8 cellular contexts compared by ENCODE assay signal in the genomic region with DNA sequence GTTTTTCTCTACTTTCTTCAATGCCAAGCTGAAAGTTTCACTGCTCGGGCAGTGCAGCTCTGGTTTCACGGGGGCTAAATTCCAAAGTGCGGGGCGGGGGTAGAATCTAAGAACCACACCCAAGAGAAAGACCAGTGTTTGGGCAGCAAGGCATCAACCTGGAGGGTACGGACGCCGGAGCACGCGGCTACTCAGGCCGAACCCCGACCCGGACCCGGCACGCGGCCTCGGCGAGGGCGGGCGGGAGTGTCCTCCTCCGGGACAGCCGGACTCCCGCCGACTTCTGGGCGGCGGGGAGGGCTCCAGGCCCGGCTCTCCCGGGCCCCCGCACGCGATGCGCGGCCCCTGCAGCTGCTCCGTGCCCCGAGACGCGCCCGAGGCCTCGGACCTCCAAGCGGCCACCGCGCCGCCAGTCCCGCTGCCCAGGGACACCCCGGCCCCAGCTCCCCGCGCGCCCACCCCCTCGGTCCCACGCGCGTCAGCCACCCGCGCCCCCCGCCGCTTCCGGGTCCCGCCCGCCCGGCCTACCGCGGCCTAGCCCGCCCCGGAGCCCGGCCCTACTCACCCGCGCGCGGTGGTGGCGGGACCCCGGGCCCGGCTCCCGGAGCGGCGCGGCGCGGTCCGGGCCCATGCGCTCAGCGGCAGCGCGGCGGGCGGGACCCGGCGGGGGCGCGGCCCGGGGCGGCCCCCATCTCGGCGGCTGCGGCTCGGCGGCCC. TPM values are rescaled to one million over a fixed set of nuclear protein-coding genes. Genes with fewer than 3 reads are reported as not detected.
DNase-seq lines count a peak whose midpoint lies in the region; ATAC-seq, FAIRE-seq and TF ChIP-seq lines count a peak whose summit lies in the region.

No MANE protein-coding gene starts in this region.

- H3K9ac ChIP-seq in endothelial cell of umbilical vein (replicated peaks; ENCODE audit: extremely low read depth, insufficient read depth, low read length) = peak overlapping the region; percentile 66

- peak overlapping the region; percentile 83 to 89 for H3K4me3 Mint-ChIP-seq in activated T-cell treated with anti-CD3 and anti-CD28 coated beads, Interleukin-2, amount 50 U/mL, for 72 hours
- peak overlapping the region; percentile 84 for H3K4me3 Mint-ChIP-seq in natural killer cell treated with Interleukin-12 subunit alpha and Interleukin-12 subunit beta and Interleukin-15 and Interleukin-18, amount 100 ng/mL, for 72 hours

- peaks cover 6% of the 10 kb centered on the region for H3K4me1 ChIP-seq in endothelial cell of umbilical vein (ENCODE audit: control insufficient read depth, extremely low read depth, insufficient read depth, low read length)

- ATAC-seq in activated T-cell treated with anti-CD3 and anti-CD28 coated beads, Interleukin-2, amount 50 U/mL, for 72 hours (replicated peaks in 1 of 2) = peak; percentile 41
- peak; percentile 29 for ATAC-seq in HG02885 (IDR thresholded peaks at IDR 0.05; ENCODE audit: poor library complexity, unreplicated experiment)
- peak; percentile 37 to 51 for ATAC-seq in natural killer cell treated with Interleukin-12 subunit alpha and Interleukin-12 subunit beta and Interleukin-15 and Interleukin-18, amount 100 ng/mL, for 72 hours

- H3K27ac ChIP-seq in endothelial cell of umbilical vein (ENCODE audit: insufficient read depth, low read depth, low read length) = no peak overlapping the region

- CTCF ChIA-PET in endothelial cell of umbilical vein (lab: Charles Lee) = interaction anchor here (0.6 to 3.8 kb wide), 13 partner anchors 10 to 124 kb away, joined by 3 to 26 read pairs (median 4); a partner anchor contains a TSS

- no TSS peak for BruUV-seq in endothelial cell of umbilical vein (replicated peaks; lab: Mats Ljungman, UMichigan)

- H3K36me3 Mint-ChIP-seq in activated T-cell treated with anti-CD3 and anti-CD28 coated beads, Interleukin-2, amount 50 U/mL, for 72 hours (ENCODE audit: insufficient read depth in 2 of 2) = peaks cover 0 to 3% of the 10 kb centered on the region in 2 donors
- no peaks in the 10 kb centered on the region for H3K36me3 Mint-ChIP-seq in natural killer cell treated with Interleukin-12 subunit alpha and Interleukin-12 subunit beta and Interleukin-15 and Interleukin-18, amount 100 ng/mL, for 72 hours

- peak overlapping the region; percentile 91 for H3K27ac Mint-ChIP-seq in activated T-cell treated with anti-CD3 and anti-CD28 coated beads, Interleukin-2, amount 50 U/mL, for 72 hours
- H3K27ac Mint-ChIP-seq in natural killer cell treated with Interleukin-12 subunit alpha and Interleukin-12 subunit beta and Interleukin-15 and Interleukin-18, amount 100 ng/mL, for 72 hours = peak overlapping the region; percentile 55 to 79

- H3K4me2 ChIP-seq in endothelial cell of umbilical vein (ENCODE audit: insufficient read depth, low read length) = peak overlapping the region; percentile 58

- in situ Hi-C loops in GM13976 (cut with MboI; ENCODE audit: low sequenced_read_pairs, unreplicated experiment) = no loop called here

- H3K9me1 ChIP-seq in endothelial cell of umbilical vein (replicated peaks; ENCODE audit: control insufficient read depth, extremely low read depth, insufficient read depth, low read length) = no peaks in the 10 kb centered on the region

- FAIRE-seq in endothelial cell of umbilical vein (lab: Jason Lieb, UNC) = no peak

- TF ChIP-seq CTCF in endothelial cell of umbilical vein (IDR thresholded peaks at IDR 0.05; ENCODE audit: extremely low read depth in 1 of 2, insufficient read depth in 1 of 2, low read depth in 1 of 2, low read length in 2 of 2) = no peak
- TF ChIP-seq CTCF in GM13976 (IDR thresholded peaks at IDR 0.05; ENCODE audit: borderline replicate concordance, control extremely low read depth, extremely low read depth, insufficient read depth, missing control alignments) = no peak

- no peaks in the 10 kb centered on the region for H3K27me3 ChIP-seq in endothelial cell of umbilical vein (ENCODE audit: control insufficient read depth in 2 of 2, insufficient read depth in 2 of 2, low read length in 2 of 2)

- H3K36me3 ChIP-seq in endothelial cell of umbilical vein (ENCODE audit: control insufficient read depth in 2 of 2, extremely low read depth in 1 of 2, insufficient read depth in 2 of 2, low read length in 2 of 2) = peaks cover 0 to 4% of the 10 kb centered on the region in 2 experiments

- H3K4me1 Mint-ChIP-seq in activated T-cell treated with anti-CD3 and anti-CD28 coated beads, Interleukin-2, amount 50 U/mL, for 72 hours (ENCODE audit: low read depth) = peaks cover 58% of the 10 kb centered on the region
- H3K4me1 Mint-ChIP-seq in natural killer cell treated with Interleukin-12 subunit alpha and Interleukin-12 subunit beta and Interleukin-15 and Interleukin-18, amount 100 ng/mL, for 72 hours (ENCODE audit: low read depth in 2 of 2) = peaks cover 42 to 52% of the 10 kb centered on the region in 2 donors

- no peaks in the 10 kb centered on the region for H3K27me3 Mint-ChIP-seq in activated T-cell treated with anti-CD3 and anti-CD28 coated beads, Interleukin-2, amount 50 U/mL, for 72 hours (ENCODE audit: low read depth)
- no peaks in the 10 kb centered on the region for H3K27me3 Mint-ChIP-seq in natural killer cell treated with Interleukin-12 subunit alpha and Interleukin-12 subunit beta and Interleukin-15 and Interleukin-18, amount 100 ng/mL, for 72 hours

- peak; percentile 36 to 56 for DNase-seq in activated T-cell treated with anti-CD3 and anti-CD28 coated beads, Interleukin-2, amount 50 U/mL, for 72 hours
- DNase-seq in activated T-cell treated with anti-CD3 and anti-CD28 coated beads, Interleukin-2, amount 50 U/mL, for 1 hour = no peak
- DNase-seq in SW480 (ENCODE audit: low spot score) (peak; percentile 23), endothelial cell of umbilical vein (ENCODE audit: low read depth, low spot score) (no peak), GM13976 (ENCODE audit: low spot score) (no peak), superior temporal gyrus (ENCODE audit: extremely low spot score) (no peak)
- DNase-seq in natural killer cell treated with Interleukin-12 subunit alpha and Interleukin-12 subunit beta and Interleukin-15 and Interleukin-18, amount 100 ng/mL, for 72 hours (ENCODE audit: low spot score) = no peak

- H2AFZ ChIP-seq in endothelial cell of umbilical vein (ENCODE audit: low read depth, low read length) = peak overlapping the region; percentile 0

- H3K9me3 Mint-ChIP-seq in activated T-cell treated with anti-CD3 and anti-CD28 coated beads, Interleukin-2, amount 50 U/mL, for 72 hours = no peaks in the 10 kb centered on the region
- H3K9me3 Mint-ChIP-seq in natural killer cell treated with Interleukin-12 subunit alpha and Interleukin-12 subunit beta and Interleukin-15 and Interleukin-18, amount 100 ng/mL, for 72 hours = no peaks in the 10 kb centered on the region

- no peaks in the 10 kb centered on the region for H3K9me3 ChIP-seq in endothelial cell of umbilical vein (replicated peaks; ENCODE audit: control insufficient read depth, insufficient read depth, low read length)

- peaks cover 2% of the 10 kb centered on the region for H4K20me1 ChIP-seq in endothelial cell of umbilical vein (replicated peaks; ENCODE audit: control insufficient read depth, extremely low read depth, insufficient read depth, low read length)

- intact Hi-C loops in endothelial cell of umbilical vein (cut with micrococcal nuclease) = loop anchor here (1.0 to 5.0 kb wide), 2 partner anchors 123 to 170 kb away; a partner anchor contains a TSS

- dilution Hi-C loops in endothelial cell of umbilical vein (cut with MboI; ENCODE audit: extremely low pct_ligation_motif_present, low sequenced_read_pairs) = no loop called here

- no peak for TF ChIP-seq POLR2A in endothelial cell of umbilical vein (IDR thresholded peaks at IDR 0.05; ENCODE audit: low read depth, low read length)

- H3K4me3 ChIP-seq in endothelial cell of umbilical vein (replicated peaks in 1 of 3; ENCODE audit: insufficient read depth in 1 of 3, low read depth in 1 of 3, low read length in 3 of 3) = peak overlapping the region; percentile 33 to 62 (median 55)

- H3K79me2 ChIP-seq in endothelial cell of umbilical vein (ENCODE audit: control insufficient read depth, insufficient read depth, low read length) = peaks cover 41% of the 10 kb centered on the region

- POLR2A ChIA-PET in endothelial cell of umbilical vein (lab: Charles Lee) = interaction anchor here (0.5 kb wide), 1 partner anchor 31 kb away, joined by 4 read pairs; no protein-coding TSS in a partner anchor

RNA-seq across cellular contexts. Expression of a gene that starts 0.6 kb away (rescaled TPM):
- 10 to 100 TPM; 28.8 to 29.4 TPM for total RNA-seq in activated T-cell treated with anti-CD3 and anti-CD28 coated beads, Interleukin-2, amount 50 U/mL, for 72 hours
- total RNA-seq in endothelial cell of umbilical vein = 21.1 and 21.9 TPM in 2 replicates
- 8.0 and 8.3 TPM in 2 replicates for polyA plus RNA-seq in endothelial cell of umbilical vein
- 9.3 and 11.9 TPM in 2 replicates for polyA plus RNA-seq in endothelial cell of umbilical vein (2011; cell fraction: cytosol; rRNA removed)
- polyA plus RNA-seq in endothelial cell of umbilical vein (2011; cell fraction: nucleus; rRNA removed) = 16.8 and 17.6 TPM in 2 replicates
- 11.3 and 17.0 TPM in 2 replicates for polyA plus RNA-seq in endothelial cell of umbilical vein (2012)
- 7.0 and 8.0 TPM in 2 replicates for polyA minus RNA-seq in endothelial cell of umbilical vein
- 21.3 TPM for polyA minus RNA-seq in endothelial cell of umbilical vein (2011; cell fraction: cytosol; rRNA and poly(A)+ RNA removed)
- polyA minus RNA-seq in endothelial cell of umbilical vein (2011; cell fraction: nucleus; rRNA and poly(A)+ RNA removed) = 7.1 and 8.7 TPM in 2 replicates
- 10 to 100 TPM; 20.1 to 29.1 TPM for total RNA-seq in natural killer cell treated with Interleukin-12 subunit alpha and Interleukin-12 subunit beta and Interleukin-15 and Interleukin-18, amount 100 ng/mL, for 72 hours

RNA-seq across cellular contexts. Expression of a gene that starts 18.4 kb away (rescaled TPM):
- total RNA-seq in activated T-cell treated with anti-CD3 and anti-CD28 coated beads, Interleukin-2, amount 50 U/mL, for 72 hours = 10 to 100 TPM; 54.5 to 73.2 TPM
- total RNA-seq in endothelial cell of umbilical vein = 86.3 and 104 TPM in 2 replicates
- 180 and 198 TPM in 2 replicates for polyA plus RNA-seq in endothelial cell of umbilical vein
- 158 and 211 TPM in 2 replicates for polyA plus RNA-seq in endothelial cell of umbilical vein (2011; cell fraction: cytosol; rRNA removed)
- polyA plus RNA-seq in endothelial cell of umbilical vein (2011; cell fraction: nucleus; rRNA removed) = 82.8 and 92.3 TPM in 2 replicates
- polyA plus RNA-seq in endothelial cell of umbilical vein (2012) = 88.7 and 102 TPM in 2 replicates
- polyA minus RNA-seq in endothelial cell of umbilical vein = 57.6 and 61.2 TPM in 2 replicates
- polyA minus RNA-seq in endothelial cell of umbilical vein (2011; cell fraction: cytosol; rRNA and poly(A)+ RNA removed) = 48.4 TPM
- polyA minus RNA-seq in endothelial cell of umbilical vein (2011; cell fraction: nucleus; rRNA and poly(A)+ RNA removed) = 10.6 and 16.3 TPM in 2 replicates
- 10 to 100 TPM; 80.6 to 98.6 TPM for total RNA-seq in natural killer cell treated with Interleukin-12 subunit alpha and Interleukin-12 subunit beta and Interleukin-15 and Interleukin-18, amount 100 ng/mL, for 72 hours

RNA-seq across cellular contexts. Expression of a gene that starts 29.8 kb away (rescaled TPM):
- 10 to 100 TPM; 29.7 to 39.7 TPM for total RNA-seq in activated T-cell treated with anti-CD3 and anti-CD28 coated beads, Interleukin-2, amount 50 U/mL, for 72 hours
- total RNA-seq in endothelial cell of umbilical vein = 88.1 and 89.8 TPM in 2 replicates
- 365 and 484 TPM in 2 replicates for polyA plus RNA-seq in endothelial cell of umbilical vein
- polyA plus RNA-seq in endothelial cell of umbilical vein (2011; cell fraction: cytosol; rRNA removed) = 169 and 201 TPM in 2 replicates
- polyA plus RNA-seq in endothelial cell of umbilical vein (2011; cell fraction: nucleus; rRNA removed) = 127 and 155 TPM in 2 replicates
- 90.7 and 148 TPM in 2 replicates for polyA plus RNA-seq in endothelial cell of umbilical vein (2012)
- polyA minus RNA-seq in endothelial cell of umbilical vein = 166 and 233 TPM in 2 replicates
- 27.0 TPM for polyA minus RNA-seq in endothelial cell of umbilical vein (2011; cell fraction: cytosol; rRNA and poly(A)+ RNA removed)
- polyA minus RNA-seq in endothelial cell of umbilical vein (2011; cell fraction: nucleus; rRNA and poly(A)+ RNA removed) = 51.9 and 54.7 TPM in 2 replicates
- 10 to 100 TPM; 39.4 to 46.8 TPM for total RNA-seq in natural killer cell treated with Interleukin-12 subunit alpha and Interleukin-12 subunit beta and Interleukin-15 and Interleukin-18, amount 100 ng/mL, for 72 hours

RNA-seq across cellular contexts. Expression of a gene that starts 45.0 kb away (rescaled TPM):
- total RNA-seq in activated T-cell treated with anti-CD3 and anti-CD28 coated beads, Interleukin-2, amount 50 U/mL, for 72 hours = 10 to 100 TPM; 24.6 to 27.6 TPM
- 166 and 170 TPM in 2 replicates for total RNA-seq in endothelial cell of umbilical vein
- polyA plus RNA-seq in endothelial cell of umbilical vein = 264 and 412 TPM in 2 replicates
- polyA plus RNA-seq in endothelial cell of umbilical vein (2011; cell fraction: cytosol; rRNA removed) = 190 and 214 TPM in 2 replicates
- polyA plus RNA-seq in endothelial cell of umbilical vein (2011; cell fraction: nucleus; rRNA removed) = 111 and 145 TPM in 2 replicates
- polyA plus RNA-seq in endothelial cell of umbilical vein (2012) = 180 and 258 TPM in 2 replicates
- polyA minus RNA-seq in endothelial cell of umbilical vein = 70.2 and 79.0 TPM in 2 replicates
- 15.6 TPM for polyA minus RNA-seq in endothelial cell of umbilical vein (2011; cell fraction: cytosol; rRNA and poly(A)+ RNA removed)
- 21.5 and 33.0 TPM in 2 replicates for polyA minus RNA-seq in endothelial cell of umbilical vein (2011; cell fraction: nucleus; rRNA and poly(A)+ RNA removed)
- total RNA-seq in natural killer cell treated with Interleukin-12 subunit alpha and Interleukin-12 subunit beta and Interleukin-15 and Interleukin-18, amount 100 ng/mL, for 72 hours = 1 to 10 TPM; 2.7 to 9.1 TPM

RNA-seq across cellular contexts. Expression of a gene that starts 49.7 kb away (rescaled TPM):
- total RNA-seq in activated T-cell treated with anti-CD3 and anti-CD28 coated beads, Interleukin-2, amount 50 U/mL, for 72 hours = 10 to 100 TPM in 1 of 2 donors, 1 to 10 TPM in 1; 7.5 to 10.6 TPM
- total RNA-seq in endothelial cell of umbilical vein = 23.1 and 28.3 TPM in 2 replicates
- 46.5 and 61.7 TPM in 2 replicates for polyA plus RNA-seq in endothelial cell of umbilical vein
- polyA plus RNA-seq in endothelial cell of umbilical vein (2011; cell fraction: cytosol; rRNA removed) = 19.8 and 30.3 TPM in 2 replicates
- polyA plus RNA-seq in endothelial cell of umbilical vein (2011; cell fraction: nucleus; rRNA removed) = 82.4 and 87.1 TPM in 2 replicates
- 16.7 and 26.2 TPM in 2 replicates for polyA plus RNA-seq in endothelial cell of umbilical vein (2012)
- 13.3 and 20.1 TPM in 2 replicates for polyA minus RNA-seq in endothelial cell of umbilical vein
- polyA minus RNA-seq in endothelial cell of umbilical vein (2011; cell fraction: cytosol; rRNA and poly(A)+ RNA removed) = 17.4 TPM
- 12.1 and 15.1 TPM in 2 replicates for polyA minus RNA-seq in endothelial cell of umbilical vein (2011; cell fraction: nucleus; rRNA and poly(A)+ RNA removed)
- 10 to 100 TPM in 1 of 2 donors, 1 to 10 TPM in 1; 4.5 to 28.6 TPM for total RNA-seq in natural killer cell treated with Interleukin-12 subunit alpha and Interleukin-12 subunit beta and Interleukin-15 and Interleukin-18, amount 100 ng/mL, for 72 hours

Comparison
In these comparisons a context has a peak if more than half of its experiments do, and no peak if none do; other contexts are left out.
1. DNase-seq: peak in activated T-cell treated with anti-CD3 and anti-CD28 coated beads, Interleukin-2, amount 50 U/mL, for 72 hours (2 of 2) and SW480 (single experiment); none in activated T-cell treated with anti-CD3 and anti-CD28 coated beads, Interleukin-2, amount 50 U/mL, for 1 hour (single experiment), endothelial cell of umbilical vein (single experiment), natural killer cell treated with Interleukin-12 subunit alpha and Interleukin-12 subunit beta and Interleukin-15 and Interleukin-18, amount 100 ng/mL, for 72 hours (single experiment), GM13976 (single experiment) and superior temporal gyrus (single experiment).
2. Peak in every context shown above with its lines, with median percentiles within 50 percentile points of each other: ATAC-seq.